ENCODE assay signal across 30 cellular contexts in genomic region chrX:151977923-151978322, GRCh38. TPM values are rescaled to one million over a fixed set of nuclear protein-coding genes. Genes with fewer than 3 reads are reported as not detected.
"Had no signal": no experiment of that assay in that cellular context is flagged by ENCODE, and none has a peak within 500 bp of the region (broad histone marks: within the 10 kb centered on the region; RNA-seq: fewer than 3 reads in every experiment).

No MANE protein-coding gene starts in this region.

- H3K9me3 ChIP-seq: adrenal gland, body of pancreas, esophagus muscularis mucosa, gastrocnemius medialis had no signal

- H3K4me1 ChIP-seq: adrenal gland, gastrocnemius medialis had no signal

- H3K27me3 ChIP-seq: body of pancreas, foreskin keratinocyte had no signal

- H3K36me3 ChIP-seq: adrenal gland, esophagus muscularis mucosa, gastrocnemius medialis, WERI-Rb-1 had no signal

- H3K27ac ChIP-seq: adrenal gland, body of pancreas, coronary artery, dorsolateral prefrontal cortex, esophagus muscularis mucosa, foreskin keratinocyte, gastrocnemius medialis, WERI-Rb-1 had no signal

- ATAC-seq: activated CD4-positive, CD25-positive, alpha-beta regulatory T cell treated with anti-CD3 and anti-CD28 coated beads, Interleukin-2, amount 50 U/mL, for 24 hours; activated CD8-positive, alpha-beta T cell treated with anti-CD3 and anti-CD28 coated beads for 36 hours; activated naive CD8-positive, alpha-beta T cell treated with anti-CD3 and anti-CD28 coated beads, Interleukin-2, amount 50 U/mL, for 24 hours; activated T-cell treated with anti-CD3 and anti-CD28 coated beads, Interleukin-2, amount 50 U/mL, for 4 hours; activated T-helper 17 cell treated with anti-CD3 and anti-CD28 coated beads, Interleukin-2, amount 50 U/mL, for 72 hours; body of pancreas; foreskin keratinocyte; gastrocnemius medialis; T-helper 17 cell had no signal

- DNase-seq: activated B cell treated with CpG ODN at 0.5 μM for 24 hours; activated CD4-positive, alpha-beta T cell treated with anti-CD3 and anti-CD28 coated beads for 48 hours; activated CD4-positive, alpha-beta T cell treated with anti-CD3 and anti-CD28 coated beads, Interleukin-2, amount 50 U/mL, for 1 hour; activated CD4-positive, alpha-beta T cell treated with anti-CD3 and anti-CD28 coated beads, Interleukin-2, amount 50 U/mL, for 48 hours; activated CD8-positive, alpha-beta memory T cell treated with anti-CD3 and anti-CD28 coated beads for 24 hours; activated CD8-positive, alpha-beta T cell treated with anti-CD3 and anti-CD28 coated beads for 36 hours; activated effector memory CD4-positive, alpha-beta T cell treated with anti-CD3 and anti-CD28 coated beads, Interleukin-2, amount 50 U/mL, for 16 hours; activated naive CD4-positive, alpha-beta T cell treated with anti-CD3 and anti-CD28 coated beads for 36 hours; activated naive CD8-positive, alpha-beta T cell treated with anti-CD3 and anti-CD28 coated beads for 36 hours; activated naive CD8-positive, alpha-beta T cell treated with anti-CD3 and anti-CD28 coated beads, Interleukin-2, amount 50 U/mL, for 24 hours; activated T-cell treated with anti-CD3 and anti-CD28 coated beads, Interleukin-2, amount 50 U/mL, for 4 hours; adrenal gland; amygdala; aorta; body of pancreas; dorsolateral prefrontal cortex; effector memory CD4-positive, alpha-beta T cell; endodermal cell; erythroblast; gastrocnemius medialis; glutamatergic neuron; T-helper 1 cell; T-helper 17 cell; T1000 had no signal

- H3K4me3 ChIP-seq: adrenal gland, body of pancreas, coronary artery, dorsolateral prefrontal cortex, esophagus muscularis mucosa, gastrocnemius medialis had no signal

RNA-seq across cellular contexts. Expression of gene GABRE, which starts 3.4 kb away (rescaled TPM):
- total RNA-seq: activated B cell treated with CpG ODN at 0.5 μM for 24 hours; activated CD8-positive, alpha-beta T cell treated with anti-CD3 and anti-CD28 coated beads for 36 hours; activated naive CD4-positive, alpha-beta T cell treated with anti-CD3 and anti-CD28 coated beads for 36 hours; activated naive CD8-positive, alpha-beta T cell treated with anti-CD3 and anti-CD28 coated beads for 36 hours; activated T-helper 17 cell treated with anti-CD3 and anti-CD28 coated beads, Interleukin-2, amount 50 U/mL, for 72 hours had no signal
